In genomic region chr12:113854385-113855136, GRCh38 we compare ENCODE assay signal across 1 cellular context.
TF ChIP-seq lines count a peak whose summit lies in the region.

No MANE protein-coding gene starts in this region.

TF ChIP-seq in H1, 55 proteins besides CTCF, POLR2A, EP300 and RAD21 (continued from another document):
- TF ChIP-seq TCF12 (IDR thresholded peaks at IDR 0.05; ENCODE audit: low read depth, low read length) (no peak), SP4 (IDR thresholded peaks at IDR 0.05; ENCODE audit: low read length) (no peak), HDAC6 (IDR thresholded peaks at IDR 0.05; ENCODE audit: low read depth, low read length) (no peak), KDM4A (IDR thresholded peaks at IDR 0.05; ENCODE audit: low read depth, low read length, severe bottlenecking) (no peak), CHD1 (IDR thresholded peaks at IDR 0.05; ENCODE audit: low read depth, low read length) (no peak), TAF7 (optimal IDR thresholded peaks at IDR 0.05; ENCODE audit: borderline replicate concordance, low read depth, low read length) (no peak), MAFK (IDR thresholded peaks at IDR 0.05; ENCODE audit: low read depth, low read length) (no peak), PHF8 (conservative IDR thresholded peaks at IDR 0.05; ENCODE audit: low read depth, low read length) (no peak), BRCA1 (IDR thresholded peaks at IDR 0.05; ENCODE audit: low read depth, low read length) (no peak), HDAC2 (IDR thresholded peaks at IDR 0.05; ENCODE audit: borderline replicate concordance in 1 of 2, low read depth in 2 of 2, low read length in 2 of 2) (no peak)
